ENCODE assay signal across 9 cellular contexts in genomic region chr9:77011973-77012817, GRCh38. TPM values are rescaled to one million over a fixed set of nuclear protein-coding genes. Genes with fewer than 3 reads are reported as not detected.
DNase-seq lines count a peak whose midpoint lies in the region; ATAC-seq and TF ChIP-seq lines count a peak whose summit lies in the region.
"Had no signal": no experiment of that assay in that cellular context is flagged by ENCODE, and none has a peak within 500 bp of the region (broad histone marks: within the 10 kb centered on the region; RNA-seq: fewer than 3 reads in every experiment).

No MANE protein-coding gene starts in this region.

- intact Hi-C loops in activated CD4-positive, alpha-beta memory T cell treated with anti-CD3 and anti-CD28 coated beads for 36 hours (cut with micrococcal nuclease): loop anchor here (1.0 to 5.0 kb wide), 3 partner anchors 9 to 565 kb away; no protein-coding TSS in a partner anchor

- no peaks in the 10 kb centered on the region for H3K36me3 Mint-ChIP-seq in activated CD4-positive, alpha-beta memory T cell treated with anti-CD3 and anti-CD28 coated beads for 36 hours
- no peaks in the 10 kb centered on the region for H3K36me3 Mint-ChIP-seq in natural killer cell treated with Interleukin-12 subunit alpha and Interleukin-12 subunit beta and Interleukin-15 and Interleukin-18, amount 100 ng/mL, for 72 hours

- peak overlapping the region; percentile 10 for H3K4me3 Mint-ChIP-seq in activated CD4-positive, alpha-beta memory T cell treated with anti-CD3 and anti-CD28 coated beads for 36 hours
- H3K4me3 Mint-ChIP-seq in natural killer cell treated with Interleukin-12 subunit alpha and Interleukin-12 subunit beta and Interleukin-15 and Interleukin-18, amount 100 ng/mL, for 72 hours: no peak overlapping the region
- H3K4me3 Mint-ChIP-seq in stimulated activated naive CD8-positive, alpha-beta T cell treated with anti-CD3 and anti-CD28 coated beads, Interleukin-15, amount 100 ng/mL, for 72 hours: peak overlapping the region; percentile 56 to 73

- peak overlapping the region; percentile 7; the same call in 1 of the 2 replicates for H3K27ac ChIP-seq in C4-2B

- DNase-seq in activated CD4-positive, alpha-beta memory T cell treated with anti-CD3 and anti-CD28 coated beads for 36 hours: peak; percentile 79
- peak; percentile 46 for DNase-seq in epithelial cell of esophagus (ENCODE audit: low read depth)
- DNase-seq in natural killer cell treated with Interleukin-12 subunit alpha and Interleukin-12 subunit beta and Interleukin-15 and Interleukin-18, amount 100 ng/mL, for 72 hours (ENCODE audit: low spot score): peak; percentile 70
- peak; percentile 71 to 72 for DNase-seq in stimulated activated naive CD8-positive, alpha-beta T cell treated with anti-CD3 and anti-CD28 coated beads, Interleukin-15, amount 100 ng/mL, for 72 hours

- H3K4me3 ChIP-seq in epithelial cell of esophagus (ENCODE audit: low read length): no peak overlapping the region

- peaks cover 4% of the 10 kb centered on the region for H3K4me1 Mint-ChIP-seq in activated CD4-positive, alpha-beta memory T cell treated with anti-CD3 and anti-CD28 coated beads for 36 hours (ENCODE audit: low read depth)
- H3K4me1 Mint-ChIP-seq in natural killer cell treated with Interleukin-12 subunit alpha and Interleukin-12 subunit beta and Interleukin-15 and Interleukin-18, amount 100 ng/mL, for 72 hours (ENCODE audit: low read depth in 2 of 2): peaks cover 3 to 4% of the 10 kb centered on the region in 2 donors
- peaks cover 32% of the 10 kb centered on the region for H3K4me1 Mint-ChIP-seq in stimulated activated naive CD8-positive, alpha-beta T cell treated with anti-CD3 and anti-CD28 coated beads, Interleukin-15, amount 100 ng/mL, for 72 hours

- no peaks in the 10 kb centered on the region for H3K9me3 Mint-ChIP-seq in activated CD4-positive, alpha-beta memory T cell treated with anti-CD3 and anti-CD28 coated beads for 36 hours
- no peaks in the 10 kb centered on the region for H3K9me3 Mint-ChIP-seq in natural killer cell treated with Interleukin-12 subunit alpha and Interleukin-12 subunit beta and Interleukin-15 and Interleukin-18, amount 100 ng/mL, for 72 hours
- H3K9me3 Mint-ChIP-seq in stimulated activated naive CD8-positive, alpha-beta T cell treated with anti-CD3 and anti-CD28 coated beads, Interleukin-15, amount 100 ng/mL, for 72 hours: no peaks in the 10 kb centered on the region

- TF ChIP-seq CTCF in C4-2B (conservative IDR thresholded peaks at IDR 0.05) (peak; percentile 49), LNCAP (IDR thresholded peaks at IDR 0.05) (peak; percentile 37), epithelial cell of esophagus (IDR thresholded peaks at IDR 0.05; ENCODE audit: insufficient read depth, low read depth, low read length, missing control alignments) (peak; percentile 65)

- peaks cover 61% of the 10 kb centered on the region for H3K27me3 Mint-ChIP-seq in activated CD4-positive, alpha-beta memory T cell treated with anti-CD3 and anti-CD28 coated beads for 36 hours
- H3K27me3 Mint-ChIP-seq in natural killer cell treated with Interleukin-12 subunit alpha and Interleukin-12 subunit beta and Interleukin-15 and Interleukin-18, amount 100 ng/mL, for 72 hours: peaks cover 40 to 44% of the 10 kb centered on the region in 2 donors
- H3K27me3 Mint-ChIP-seq in stimulated activated naive CD8-positive, alpha-beta T cell treated with anti-CD3 and anti-CD28 coated beads, Interleukin-15, amount 100 ng/mL, for 72 hours: peaks cover 67% of the 10 kb centered on the region

- CTCF ChIA-PET in activated CD4-positive, alpha-beta memory T cell treated with anti-CD3 and anti-CD28 coated beads for 36 hours (lab: Charles Lee): no interaction called here

- ATAC-seq in GM21447 (IDR thresholded peaks at IDR 0.05; ENCODE audit: unreplicated experiment) (peak; percentile 74), GM18519 (IDR thresholded peaks at IDR 0.05; ENCODE audit: low FRiP score, unreplicated experiment) (no peak)
- ATAC-seq in natural killer cell treated with Interleukin-12 subunit alpha and Interleukin-12 subunit beta and Interleukin-15 and Interleukin-18, amount 100 ng/mL, for 72 hours: peak; percentile 61 to 78
- peak; percentile 84 for ATAC-seq in stimulated activated naive CD8-positive, alpha-beta T cell treated with anti-CD3 and anti-CD28 coated beads, Interleukin-15, amount 100 ng/mL, for 72 hours

- POLR2A ChIA-PET in activated CD4-positive, alpha-beta memory T cell treated with anti-CD3 and anti-CD28 coated beads for 36 hours (lab: Charles Lee): no interaction called here

- H3K27ac Mint-ChIP-seq in activated CD4-positive, alpha-beta memory T cell treated with anti-CD3 and anti-CD28 coated beads for 36 hours: no peak overlapping the region
- no peak overlapping the region for H3K27ac Mint-ChIP-seq in natural killer cell treated with Interleukin-12 subunit alpha and Interleukin-12 subunit beta and Interleukin-15 and Interleukin-18, amount 100 ng/mL, for 72 hours
- H3K27ac Mint-ChIP-seq in stimulated activated naive CD8-positive, alpha-beta T cell treated with anti-CD3 and anti-CD28 coated beads, Interleukin-15, amount 100 ng/mL, for 72 hours: no peak overlapping the region

RNA-seq across cellular contexts. Expression of gene FOXB2, which starts 7.3 kb away (rescaled TPM):
- not detected for total RNA-seq in activated CD4-positive, alpha-beta memory T cell treated with anti-CD3 and anti-CD28 coated beads for 36 hours
- not detected for total RNA-seq in natural killer cell treated with Interleukin-12 subunit alpha and Interleukin-12 subunit beta and Interleukin-15 and Interleukin-18, amount 100 ng/mL, for 72 hours
- total RNA-seq: temporal lobe had no signal
